In the genomic region with DNA sequence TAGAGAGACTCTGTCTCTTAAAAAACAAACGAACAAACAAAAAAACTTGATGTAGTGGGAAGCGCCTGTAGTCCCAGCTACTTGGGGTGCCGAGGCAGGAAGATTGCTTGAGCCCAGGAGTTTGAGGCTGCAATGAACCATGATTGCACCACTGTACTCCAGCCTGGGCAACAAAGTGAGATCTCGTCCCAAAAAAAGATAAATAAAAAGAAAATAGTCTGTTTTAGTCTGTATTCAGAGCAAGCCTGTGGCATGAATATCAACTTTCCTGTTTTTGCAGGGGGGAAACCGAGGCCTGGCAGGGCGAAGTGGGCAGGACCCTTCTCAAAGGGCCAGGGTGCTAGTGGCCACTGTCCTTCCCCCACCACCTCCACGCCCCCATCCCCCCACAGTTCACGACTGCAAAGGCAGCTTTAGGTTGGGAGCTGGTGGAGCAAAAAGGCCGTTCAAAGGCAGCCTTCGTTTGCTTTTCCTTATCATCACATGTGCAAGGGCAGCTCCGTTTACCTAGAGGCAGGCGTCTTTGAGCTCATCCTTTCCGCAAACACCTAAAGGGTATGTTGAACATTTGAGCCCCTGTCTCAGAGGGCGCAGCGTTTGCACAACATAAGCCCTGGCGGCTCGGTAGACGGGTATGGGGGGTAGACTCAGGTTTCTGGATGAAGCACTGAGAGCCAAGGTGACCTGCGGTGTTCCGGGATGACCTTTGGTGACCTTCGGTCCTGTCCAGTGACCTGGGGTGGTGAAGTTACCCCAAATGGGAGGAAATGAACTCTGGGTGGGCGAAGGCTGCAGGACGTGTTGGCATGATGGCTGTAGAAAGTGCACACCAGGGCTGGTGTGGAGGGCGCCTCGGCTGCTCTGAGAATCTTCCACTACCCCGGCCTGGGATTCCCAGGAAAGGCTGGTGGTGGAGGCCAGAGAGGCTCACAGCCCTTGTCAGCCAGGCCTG, we compare ENCODE assay signal across 1 cellular context.
A peak's percentile ranks its signal among the peaks of the same experiment; 100 is the strongest.
TF ChIP-seq lines count a peak whose summit lies in the region.

No MANE protein-coding gene starts in this region.

TF ChIP-seq in HepG2, 621 proteins besides CTCF, POLR2A, EP300 and RAD21 (continued from another document and continues in another):
- TF ChIP-seq MAZ (IDR thresholded peaks at IDR 0.05; ENCODE audit: borderline replicate concordance, low read depth, low read length) (0 out of 2 replicates have a peak, but pooled peaks have one; percentile 22), MAZ (CRISPR knock-in tag; IDR thresholded peaks at IDR 0.05; ENCODE audit: low read depth) (peak; percentile 72; the same call in 1 of the 2 replicates), SCMH1 (CRISPR knock-in tag; IDR thresholded peaks at IDR 0.05; ENCODE audit: borderline replicate concordance) (no peak), ZNF24 (IDR thresholded peaks at IDR 0.05) (no peak), SMC3 (IDR thresholded peaks at IDR 0.05; ENCODE audit: low read length) (peak; percentile 11; the same call in 1 of the 2 replicates), GATA4 (IDR thresholded peaks at IDR 0.05; ENCODE audit: borderline replicate concordance, low read depth) (peak; percentile 98), ZNF354B (CRISPR knock-in tag; IDR thresholded peaks at IDR 0.05) (no peak), SRSF9 (IDR thresholded peaks at IDR 0.05; ENCODE audit: borderline replicate concordance, insufficient read depth, low read depth, low read length, poor library complexity, severe bottlenecking) (no peak), ZNF180 (CRISPR knock-in tag; IDR thresholded peaks at IDR 0.05; ENCODE audit: borderline replicate concordance, low read depth) (no peak), WIZ (CRISPR knock-in tag; IDR thresholded peaks at IDR 0.05) (no peak), ZNF12 (CRISPR knock-in tag; IDR thresholded peaks at IDR 0.05) (peak; percentile 53; the same call in 1 of the 2 replicates), ZNF292 (CRISPR knock-in tag; IDR thresholded peaks at IDR 0.05; ENCODE audit: borderline replicate concordance, low read depth) (peak; percentile 70; the same call in 1 of the 2 replicates), YY1 (IDR thresholded peaks at IDR 0.05; ENCODE audit: insufficient read depth, insufficient replicate concordance, low read depth, low read length) (peak; percentile 48), THYN1 (CRISPR knock-in tag; IDR thresholded peaks at IDR 0.05; ENCODE audit: borderline replicate concordance, low read depth) (no peak), TGIF2 (CRISPR knock-in tag; IDR thresholded peaks at IDR 0.05) (peak; percentile 29; the same call in 1 of the 2 replicates), FOXP1 (IDR thresholded peaks at IDR 0.05) (no peak), FOXP1 (CRISPR knock-in tag; IDR thresholded peaks at IDR 0.05) (peak; percentile 86), ZNF441 (CRISPR knock-in tag; IDR thresholded peaks at IDR 0.05; ENCODE audit: borderline replicate concordance) (peak; percentile 76; the same call in 1 of the 2 replicates), BRD4 (CRISPR knock-in tag; IDR thresholded peaks at IDR 0.05) (peak; percentile 96), REL (CRISPR knock-in tag; conservative IDR thresholded peaks at IDR 0.05) (peak; percentile 44; the same call in 1 of the 2 replicates), ZKSCAN5 (CRISPR knock-in tag; IDR thresholded peaks at IDR 0.05) (no peak), ZNF205 (CRISPR knock-in tag; IDR thresholded peaks at IDR 0.05) (peak; percentile 88)
- TF ChIP-seq, protein P1, sequence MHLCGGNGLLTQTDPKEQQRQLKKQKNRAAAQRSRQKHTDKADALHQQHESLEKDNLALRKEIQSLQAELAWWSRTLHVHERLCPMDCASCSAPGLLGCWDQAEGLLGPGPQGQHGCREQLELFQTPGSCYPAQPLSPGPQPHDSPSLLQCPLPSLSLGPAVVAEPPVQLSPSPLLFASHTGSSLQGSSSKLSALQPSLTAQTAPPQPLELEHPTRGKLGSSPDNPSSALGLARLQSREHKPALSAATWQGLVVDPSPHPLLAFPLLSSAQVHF (CRISPR knock-in tag; IDR thresholded peaks at IDR 0.05): no peak; the same call in 1 of the 2 replicates
- TF ChIP-seq, protein P2, sequence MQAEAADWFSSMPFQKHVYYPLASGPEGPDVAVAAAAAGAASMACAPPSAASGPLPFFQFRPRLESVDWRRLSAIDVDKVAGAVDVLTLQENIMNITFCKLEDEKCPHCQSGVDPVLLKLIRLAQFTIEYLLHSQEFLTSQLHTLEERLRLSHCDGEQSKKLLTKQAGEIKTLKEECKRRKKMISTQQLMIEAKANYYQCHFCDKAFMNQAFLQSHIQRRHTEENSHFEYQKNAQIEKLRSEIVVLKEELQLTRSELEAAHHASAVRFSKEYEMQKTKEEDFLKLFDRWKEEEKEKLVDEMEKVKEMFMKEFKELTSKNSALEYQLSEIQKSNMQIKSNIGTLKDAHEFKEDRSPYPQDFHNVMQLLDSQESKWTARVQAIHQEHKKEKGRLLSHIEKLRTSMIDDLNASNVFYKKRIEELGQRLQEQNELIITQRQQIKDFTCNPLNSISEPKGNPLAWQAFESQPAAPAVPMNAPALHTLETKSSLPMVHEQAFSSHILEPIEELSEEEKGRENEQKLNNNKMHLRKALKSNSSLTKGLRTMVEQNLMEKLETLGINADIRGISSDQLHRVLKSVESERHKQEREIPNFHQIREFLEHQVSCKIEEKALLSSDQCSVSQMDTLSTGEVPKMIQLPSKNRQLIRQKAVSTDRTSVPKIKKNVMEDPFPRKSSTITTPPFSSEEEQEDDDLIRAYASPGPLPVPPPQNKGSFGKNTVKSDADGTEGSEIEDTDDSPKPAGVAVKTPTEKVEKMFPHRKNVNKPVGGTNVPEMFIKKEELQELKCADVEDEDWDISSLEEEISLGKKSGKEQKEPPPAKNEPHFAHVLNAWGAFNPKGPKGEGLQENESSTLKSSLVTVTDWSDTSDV (CRISPR knock-in tag; IDR thresholded peaks at IDR 0.05): no peak
- TF ChIP-seq, protein P3, sequence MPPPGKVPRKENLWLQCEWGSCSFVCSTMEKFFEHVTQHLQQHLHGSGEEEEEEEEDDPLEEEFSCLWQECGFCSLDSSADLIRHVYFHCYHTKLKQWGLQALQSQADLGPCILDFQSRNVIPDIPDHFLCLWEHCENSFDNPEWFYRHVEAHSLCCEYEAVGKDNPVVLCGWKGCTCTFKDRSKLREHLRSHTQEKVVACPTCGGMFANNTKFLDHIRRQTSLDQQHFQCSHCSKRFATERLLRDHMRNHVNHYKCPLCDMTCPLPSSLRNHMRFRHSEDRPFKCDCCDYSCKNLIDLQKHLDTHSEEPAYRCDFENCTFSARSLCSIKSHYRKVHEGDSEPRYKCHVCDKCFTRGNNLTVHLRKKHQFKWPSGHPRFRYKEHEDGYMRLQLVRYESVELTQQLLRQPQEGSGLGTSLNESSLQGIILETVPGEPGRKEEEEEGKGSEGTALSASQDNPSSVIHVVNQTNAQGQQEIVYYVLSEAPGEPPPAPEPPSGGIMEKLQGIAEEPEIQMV (CRISPR knock-in tag; IDR thresholded peaks at IDR 0.05; ENCODE audit: low read depth): peak; percentile 89
- TF ChIP-seq, protein P4, sequence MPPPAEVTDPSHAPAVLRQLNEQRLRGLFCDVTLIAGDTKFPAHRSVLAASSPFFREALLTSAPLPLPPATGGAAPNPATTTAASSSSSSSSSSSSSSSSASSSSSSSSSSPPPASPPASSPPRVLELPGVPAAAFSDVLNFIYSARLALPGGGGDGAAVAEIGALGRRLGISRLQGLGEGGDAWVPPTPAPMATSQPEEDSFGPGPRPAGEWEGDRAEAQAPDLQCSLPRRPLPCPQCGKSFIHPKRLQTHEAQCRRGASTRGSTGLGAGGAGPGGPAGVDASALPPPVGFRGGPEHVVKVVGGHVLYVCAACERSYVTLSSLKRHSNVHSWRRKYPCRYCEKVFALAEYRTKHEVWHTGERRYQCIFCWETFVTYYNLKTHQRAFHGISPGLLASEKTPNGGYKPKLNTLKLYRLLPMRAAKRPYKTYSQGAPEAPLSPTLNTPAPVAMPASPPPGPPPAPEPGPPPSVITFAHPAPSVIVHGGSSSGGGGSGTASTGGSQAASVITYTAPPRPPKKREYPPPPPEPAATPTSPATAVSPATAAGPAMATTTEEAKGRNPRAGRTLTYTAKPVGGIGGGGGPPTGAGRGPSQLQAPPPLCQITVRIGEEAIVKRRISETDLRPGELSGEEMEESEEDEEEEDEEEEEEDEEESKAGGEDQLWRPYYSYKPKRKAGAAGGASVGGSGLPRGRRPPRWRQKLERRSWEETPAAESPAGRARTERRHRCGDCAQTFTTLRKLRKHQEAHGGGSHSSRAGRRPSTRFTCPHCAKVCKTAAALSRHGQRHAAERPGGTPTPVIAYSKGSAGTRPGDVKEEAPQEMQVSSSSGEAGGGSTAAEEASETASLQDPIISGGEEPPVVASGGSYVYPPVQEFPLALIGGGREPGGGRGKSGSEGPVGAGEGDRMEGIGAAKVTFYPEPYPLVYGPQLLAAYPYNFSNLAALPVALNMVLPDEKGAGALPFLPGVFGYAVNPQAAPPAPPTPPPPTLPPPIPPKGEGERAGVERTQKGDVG (CRISPR knock-in tag; IDR thresholded peaks at IDR 0.05; ENCODE audit: borderline replicate concordance): peak; percentile 95
- TF ChIP-seq, protein P5, sequence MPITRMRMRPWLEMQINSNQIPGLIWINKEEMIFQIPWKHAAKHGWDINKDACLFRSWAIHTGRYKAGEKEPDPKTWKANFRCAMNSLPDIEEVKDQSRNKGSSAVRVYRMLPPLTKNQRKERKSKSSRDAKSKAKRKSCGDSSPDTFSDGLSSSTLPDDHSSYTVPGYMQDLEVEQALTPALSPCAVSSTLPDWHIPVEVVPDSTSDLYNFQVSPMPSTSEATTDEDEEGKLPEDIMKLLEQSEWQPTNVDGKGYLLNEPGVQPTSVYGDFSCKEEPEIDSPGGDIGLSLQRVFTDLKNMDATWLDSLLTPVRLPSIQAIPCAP (CRISPR knock-in tag; IDR thresholded peaks at IDR 0.05; ENCODE audit: low read depth): no peak
- TF ChIP-seq, protein P6, sequence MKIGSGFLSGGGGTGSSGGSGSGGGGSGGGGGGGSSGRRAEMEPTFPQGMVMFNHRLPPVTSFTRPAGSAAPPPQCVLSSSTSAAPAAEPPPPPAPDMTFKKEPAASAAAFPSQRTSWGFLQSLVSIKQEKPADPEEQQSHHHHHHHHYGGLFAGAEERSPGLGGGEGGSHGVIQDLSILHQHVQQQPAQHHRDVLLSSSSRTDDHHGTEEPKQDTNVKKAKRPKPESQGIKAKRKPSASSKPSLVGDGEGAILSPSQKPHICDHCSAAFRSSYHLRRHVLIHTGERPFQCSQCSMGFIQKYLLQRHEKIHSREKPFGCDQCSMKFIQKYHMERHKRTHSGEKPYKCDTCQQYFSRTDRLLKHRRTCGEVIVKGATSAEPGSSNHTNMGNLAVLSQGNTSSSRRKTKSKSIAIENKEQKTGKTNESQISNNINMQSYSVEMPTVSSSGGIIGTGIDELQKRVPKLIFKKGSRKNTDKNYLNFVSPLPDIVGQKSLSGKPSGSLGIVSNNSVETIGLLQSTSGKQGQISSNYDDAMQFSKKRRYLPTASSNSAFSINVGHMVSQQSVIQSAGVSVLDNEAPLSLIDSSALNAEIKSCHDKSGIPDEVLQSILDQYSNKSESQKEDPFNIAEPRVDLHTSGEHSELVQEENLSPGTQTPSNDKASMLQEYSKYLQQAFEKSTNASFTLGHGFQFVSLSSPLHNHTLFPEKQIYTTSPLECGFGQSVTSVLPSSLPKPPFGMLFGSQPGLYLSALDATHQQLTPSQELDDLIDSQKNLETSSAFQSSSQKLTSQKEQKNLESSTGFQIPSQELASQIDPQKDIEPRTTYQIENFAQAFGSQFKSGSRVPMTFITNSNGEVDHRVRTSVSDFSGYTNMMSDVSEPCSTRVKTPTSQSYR (CRISPR knock-in tag; IDR thresholded peaks at IDR 0.05; ENCODE audit: borderline replicate concordance): peak; percentile 98
- TF ChIP-seq, protein P7, sequence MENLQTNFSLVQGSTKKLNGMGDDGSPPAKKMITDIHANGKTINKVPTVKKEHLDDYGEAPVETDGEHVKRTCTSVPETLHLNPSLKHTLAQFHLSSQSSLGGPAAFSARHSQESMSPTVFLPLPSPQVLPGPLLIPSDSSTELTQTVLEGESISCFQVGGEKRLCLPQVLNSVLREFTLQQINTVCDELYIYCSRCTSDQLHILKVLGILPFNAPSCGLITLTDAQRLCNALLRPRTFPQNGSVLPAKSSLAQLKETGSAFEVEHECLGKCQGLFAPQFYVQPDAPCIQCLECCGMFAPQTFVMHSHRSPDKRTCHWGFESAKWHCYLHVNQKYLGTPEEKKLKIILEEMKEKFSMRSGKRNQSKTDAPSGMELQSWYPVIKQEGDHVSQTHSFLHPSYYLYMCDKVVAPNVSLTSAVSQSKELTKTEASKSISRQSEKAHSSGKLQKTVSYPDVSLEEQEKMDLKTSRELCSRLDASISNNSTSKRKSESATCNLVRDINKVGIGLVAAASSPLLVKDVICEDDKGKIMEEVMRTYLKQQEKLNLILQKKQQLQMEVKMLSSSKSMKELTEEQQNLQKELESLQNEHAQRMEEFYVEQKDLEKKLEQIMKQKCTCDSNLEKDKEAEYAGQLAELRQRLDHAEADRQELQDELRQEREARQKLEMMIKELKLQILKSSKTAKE (CRISPR knock-in tag; IDR thresholded peaks at IDR 0.05; ENCODE audit: borderline replicate concordance): peak; percentile 98
- TF ChIP-seq, protein P8, sequence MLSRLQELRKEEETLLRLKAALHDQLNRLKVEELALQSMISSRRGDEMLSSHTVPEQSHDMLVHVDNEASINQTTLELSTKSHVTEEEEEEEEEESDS (CRISPR knock-in tag; IDR thresholded peaks at IDR 0.05; ENCODE audit: borderline replicate concordance): no peak
- TF ChIP-seq, protein P9, sequence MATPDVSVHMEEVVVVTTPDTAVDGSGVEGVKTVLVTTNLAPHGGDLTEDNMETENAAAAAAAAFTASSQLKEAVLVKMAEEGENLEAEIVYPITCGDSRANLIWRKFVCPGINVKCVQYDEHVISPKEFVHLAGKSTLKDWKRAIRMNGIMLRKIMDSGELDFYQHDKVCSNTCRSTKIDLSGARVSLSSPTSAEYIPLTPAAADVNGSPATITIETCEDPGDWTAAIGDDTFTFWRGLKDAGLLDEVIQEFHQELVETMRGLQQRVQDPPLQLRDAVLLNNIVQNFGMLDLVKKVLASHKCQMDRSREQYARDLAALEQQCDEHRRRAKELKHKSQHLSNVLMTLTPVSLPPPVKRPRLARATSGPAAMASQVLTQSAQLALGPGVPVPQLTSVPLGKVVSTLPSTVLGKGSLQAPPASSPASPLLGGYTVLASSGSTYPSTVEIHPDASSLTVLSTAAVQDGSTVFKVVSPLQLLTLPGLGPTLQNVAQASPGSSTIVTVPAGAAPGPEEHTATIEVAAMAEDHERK (CRISPR knock-in tag; IDR thresholded peaks at IDR 0.05; ENCODE audit: low read depth): 0 out of 2 replicates have a peak, but pooled peaks have one; percentile 14
- TF ChIP-seq, protein P10, sequence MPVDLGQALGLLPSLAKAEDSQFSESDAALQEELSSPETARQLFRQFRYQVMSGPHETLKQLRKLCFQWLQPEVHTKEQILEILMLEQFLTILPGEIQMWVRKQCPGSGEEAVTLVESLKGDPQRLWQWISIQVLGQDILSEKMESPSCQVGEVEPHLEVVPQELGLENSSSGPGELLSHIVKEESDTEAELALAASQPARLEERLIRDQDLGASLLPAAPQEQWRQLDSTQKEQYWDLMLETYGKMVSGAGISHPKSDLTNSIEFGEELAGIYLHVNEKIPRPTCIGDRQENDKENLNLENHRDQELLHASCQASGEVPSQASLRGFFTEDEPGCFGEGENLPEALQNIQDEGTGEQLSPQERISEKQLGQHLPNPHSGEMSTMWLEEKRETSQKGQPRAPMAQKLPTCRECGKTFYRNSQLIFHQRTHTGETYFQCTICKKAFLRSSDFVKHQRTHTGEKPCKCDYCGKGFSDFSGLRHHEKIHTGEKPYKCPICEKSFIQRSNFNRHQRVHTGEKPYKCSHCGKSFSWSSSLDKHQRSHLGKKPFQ (CRISPR knock-in tag; IDR thresholded peaks at IDR 0.05; ENCODE audit: insufficient replicate concordance): peak; percentile 6
- TF ChIP-seq, protein P11, sequence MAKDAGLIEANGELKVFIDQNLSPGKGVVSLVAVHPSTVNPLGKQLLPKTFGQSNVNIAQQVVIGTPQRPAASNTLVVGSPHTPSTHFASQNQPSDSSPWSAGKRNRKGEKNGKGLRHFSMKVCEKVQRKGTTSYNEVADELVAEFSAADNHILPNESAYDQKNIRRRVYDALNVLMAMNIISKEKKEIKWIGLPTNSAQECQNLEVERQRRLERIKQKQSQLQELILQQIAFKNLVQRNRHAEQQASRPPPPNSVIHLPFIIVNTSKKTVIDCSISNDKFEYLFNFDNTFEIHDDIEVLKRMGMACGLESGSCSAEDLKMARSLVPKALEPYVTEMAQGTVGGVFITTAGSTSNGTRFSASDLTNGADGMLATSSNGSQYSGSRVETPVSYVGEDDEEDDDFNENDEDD (CRISPR knock-in tag; IDR thresholded peaks at IDR 0.05; ENCODE audit: borderline replicate concordance): peak; percentile 46
